Comparison of ENCODE assay signal across 20 cellular contexts in genomic region chr17:71821512-71821911, GRCh38.
"Had no signal": no experiment of that assay in that cellular context is flagged by ENCODE, and none has a peak within 500 bp of the region (broad histone marks: within the 10 kb centered on the region; RNA-seq: fewer than 3 reads in every experiment).

No MANE protein-coding gene starts in this region.

- H3K36me3 Mint-ChIP-seq: activated naive CD4-positive, alpha-beta T cell treated with anti-CD3 and anti-CD28 coated beads, Interleukin-2, amount 50 U/mL, for 72 hours; memory B cell; stimulated activated memory B cell treated with anti-CD40 and anti-IgM and Interleukin-4, amounts not matched to agents 10 μg/mL and 1 μg/mL and 100 μg/mL, for 72 hours had no signal

- H3K4me3 Mint-ChIP-seq: activated CD4-positive, alpha-beta T cell treated with anti-CD3 and anti-CD28 coated beads, Interleukin-2, amount 10 ng/mL, durations not matched to agents 7 days and 5 days; activated CD8-positive, alpha-beta T cell treated with anti-CD3 and anti-CD28 coated beads, Interleukin-2, amount 10 ng/mL, durations not matched to agents 7 days and 5 days; memory B cell; stimulated activated memory B cell treated with anti-CD40 and anti-IgM and Interleukin-4, amounts not matched to agents 10 μg/mL and 1 μg/mL and 100 μg/mL, for 72 hours had no signal

- H3K4me3 ChIP-seq: ascending aorta, coronary artery, esophagus muscularis mucosa, heart left ventricle, right lobe of liver, skin epidermis, testis, uterus had no signal

- H3K27me3 Mint-ChIP-seq: activated CD4-positive, alpha-beta T cell treated with anti-CD3 and anti-CD28 coated beads, Interleukin-2, amount 10 ng/mL, durations not matched to agents 7 days and 5 days; memory B cell; stimulated activated memory B cell treated with anti-CD40 and anti-IgM and Interleukin-4, amounts not matched to agents 10 μg/mL and 1 μg/mL and 100 μg/mL, for 72 hours had no signal

- H3K27ac Mint-ChIP-seq: activated CD4-positive, alpha-beta T cell treated with anti-CD3 and anti-CD28 coated beads, Interleukin-2, amount 10 ng/mL, durations not matched to agents 7 days and 5 days; activated CD8-positive, alpha-beta T cell treated with anti-CD3 and anti-CD28 coated beads, Interleukin-2, amount 10 ng/mL, durations not matched to agents 7 days and 5 days; activated naive CD4-positive, alpha-beta T cell treated with anti-CD3 and anti-CD28 coated beads, Interleukin-2, amount 50 U/mL, for 72 hours; memory B cell; stimulated activated memory B cell treated with anti-CD40 and anti-IgM and Interleukin-4, amounts not matched to agents 10 μg/mL and 1 μg/mL and 100 μg/mL, for 72 hours had no signal

- DNase-seq: activated CD4-positive, alpha-beta T cell treated with anti-CD3 and anti-CD28 coated beads, Interleukin-2, amount 10 ng/mL, durations not matched to agents 7 days and 5 days; activated CD4-positive, CD25-positive, alpha-beta regulatory T cell treated with anti-CD3 and anti-CD28 coated beads, Interleukin-2, amount 50 U/mL, for 72 hours; activated CD8-positive, alpha-beta T cell treated with anti-CD3 and anti-CD28 coated beads, Interleukin-2, amount 10 ng/mL, durations not matched to agents 7 days and 5 days; cerebellar nuclear complex; heart left ventricle; islet precursor cell; left cardiac atrium; nucleus accumbens; right lobe of liver; T-helper 2 cell; testis; trophoblast cell; uterus had no signal

- H3K4me1 Mint-ChIP-seq: activated CD4-positive, alpha-beta T cell treated with anti-CD3 and anti-CD28 coated beads, Interleukin-2, amount 10 ng/mL, durations not matched to agents 7 days and 5 days; memory B cell; stimulated activated memory B cell treated with anti-CD40 and anti-IgM and Interleukin-4, amounts not matched to agents 10 μg/mL and 1 μg/mL and 100 μg/mL, for 72 hours had no signal

- H3K9me3 Mint-ChIP-seq: activated CD4-positive, alpha-beta T cell treated with anti-CD3 and anti-CD28 coated beads, Interleukin-2, amount 10 ng/mL, durations not matched to agents 7 days and 5 days; stimulated activated memory B cell treated with anti-CD40 and anti-IgM and Interleukin-4, amounts not matched to agents 10 μg/mL and 1 μg/mL and 100 μg/mL, for 72 hours had no signal
